In the genomic region with DNA sequence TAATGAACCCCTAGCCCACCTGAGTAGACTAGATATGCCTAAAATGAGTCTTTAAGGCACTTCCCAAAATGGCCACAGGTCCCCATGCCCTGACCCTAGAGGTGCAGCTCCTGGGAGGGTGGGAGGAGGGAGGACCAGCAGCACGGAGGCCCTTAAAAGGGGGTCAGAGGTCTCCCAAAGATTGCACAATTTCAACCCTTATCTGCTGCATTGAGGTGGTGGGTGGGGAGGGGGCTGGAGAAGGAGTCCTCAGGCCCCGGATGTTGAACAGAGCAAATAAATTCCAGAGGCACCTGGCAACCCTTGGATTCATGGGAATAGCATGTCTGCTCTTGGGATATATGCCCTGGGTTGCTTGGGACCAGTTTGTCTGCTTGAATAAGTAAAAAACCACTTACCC, we compare ENCODE assay signal across 22 cellular contexts.
"Had no signal": no experiment of that assay in that cellular context is flagged by ENCODE, and none has a peak within 500 bp of the region (broad histone marks: within the 10 kb centered on the region; RNA-seq: fewer than 3 reads in every experiment).

No MANE protein-coding gene starts in this region.

- H3K4me1 Mint-ChIP-seq: immature natural killer cell had no signal

- H3K27me3 ChIP-seq: tibial nerve had no signal

- H3K9me3 ChIP-seq: lower lobe of right lung, spleen, tibial nerve had no signal

- H3K27ac ChIP-seq: lower lobe of right lung, spleen, tibial nerve had no signal

- DNase-seq: activated CD4-positive, alpha-beta T cell treated with anti-CD3 and anti-CD28 coated beads, Interleukin-2, amount 50 U/mL, for 4 hours; activated CD4-positive, CD25-positive, alpha-beta regulatory T cell treated with anti-CD3 and anti-CD28 coated beads, Interleukin-2, amount 50 U/mL, for 72 hours; activated CD8-positive, alpha-beta memory T cell treated with anti-CD3 and anti-CD28 coated beads, Interleukin-2, amount 10 ng/mL, durations not matched to agents 7 days and 5 days; activated effector memory CD4-positive, alpha-beta T cell treated with anti-CD3 and anti-CD28 coated beads, Interleukin-2, amount 50 U/mL, for 16 hours; activated T-cell treated with anti-CD3 and anti-CD28 coated beads, Interleukin-2, amount 50 U/mL, for 24 hours; amygdala; dermis blood vessel endothelial cell; endodermal cell; erythroblast; hypothalamus; immature natural killer cell; left cardiac atrium; lower lobe of right lung; midbrain; posterior cingulate gyrus; right cardiac atrium; spleen; stimulated activated CD4-positive, alpha-beta T cell treated with anti-CD3 and anti-CD28 coated beads, Interleukin-1b, Interleukin-23, amount 100 ng/mL, for 48 hours; stimulated activated naive B cell treated with anti-CD40 and anti-IgM and Interleukin-4, amounts not matched to agents 10 μg/mL and 1 μg/mL and 100 μg/mL, for 72 hours had no signal

- H3K4me3 Mint-ChIP-seq: activated CD8-positive, alpha-beta memory T cell treated with anti-CD3 and anti-CD28 coated beads, Interleukin-2, amount 10 ng/mL, durations not matched to agents 7 days and 5 days; activated T-cell treated with anti-CD3 and anti-CD28 coated beads, Interleukin-2, amount 50 U/mL, for 24 hours; brain; endodermal cell; immature natural killer cell; stimulated activated naive B cell treated with anti-CD40 and anti-IgM and Interleukin-4, amounts not matched to agents 10 μg/mL and 1 μg/mL and 100 μg/mL, for 72 hours had no signal

- H3K27ac Mint-ChIP-seq: activated CD8-positive, alpha-beta memory T cell treated with anti-CD3 and anti-CD28 coated beads, Interleukin-2, amount 10 ng/mL, durations not matched to agents 7 days and 5 days; activated naive CD4-positive, alpha-beta T cell treated with anti-CD3 and anti-CD28 coated beads, Interleukin-2, amount 50 U/mL, for 72 hours; activated T-cell treated with anti-CD3 and anti-CD28 coated beads, Interleukin-2, amount 50 U/mL, for 24 hours; brain; endodermal cell; immature natural killer cell; stimulated activated naive B cell treated with anti-CD40 and anti-IgM and Interleukin-4, amounts not matched to agents 10 μg/mL and 1 μg/mL and 100 μg/mL, for 72 hours had no signal

- H3K4me3 ChIP-seq: lower lobe of right lung, spleen, tibial nerve had no signal

- H3K36me3 ChIP-seq: lower lobe of right lung, spleen, tibial nerve had no signal

- ATAC-seq: activated CD8-positive, alpha-beta memory T cell treated with anti-CD3 and anti-CD28 coated beads, Interleukin-2, amount 10 ng/mL, durations not matched to agents 7 days and 5 days; activated naive CD4-positive, alpha-beta T cell treated with anti-CD3 and anti-CD28 coated beads, Interleukin-2, amount 50 U/mL, for 72 hours; left cardiac atrium; right cardiac atrium; stimulated activated naive B cell treated with anti-CD40 and anti-IgM and Interleukin-4, amounts not matched to agents 10 μg/mL and 1 μg/mL and 100 μg/mL, for 72 hours had no signal

- H3K4me1 ChIP-seq: spleen had no signal

- H3K36me3 Mint-ChIP-seq: activated CD8-positive, alpha-beta memory T cell treated with anti-CD3 and anti-CD28 coated beads, Interleukin-2, amount 10 ng/mL, durations not matched to agents 7 days and 5 days; brain had no signal

- H3K9me3 Mint-ChIP-seq: activated naive CD4-positive, alpha-beta T cell treated with anti-CD3 and anti-CD28 coated beads, Interleukin-2, amount 50 U/mL, for 72 hours; activated T-cell treated with anti-CD3 and anti-CD28 coated beads, Interleukin-2, amount 50 U/mL, for 24 hours; endodermal cell; immature natural killer cell had no signal
